Comparison of ENCODE assay signal across 7 cellular contexts in genomic region chr3:24370352-24370751, GRCh38.
"Had no signal": no experiment of that assay in that cellular context is flagged by ENCODE, and none has a peak within 500 bp of the region (broad histone marks: within the 10 kb centered on the region; RNA-seq: fewer than 3 reads in every experiment).

No MANE protein-coding gene starts in this region.

- H3K27ac ChIP-seq: HL-60 had no signal

- H3K4me3 ChIP-seq: GM23338 had no signal

- ATAC-seq: GM23338, HepG2 had no signal

- DNase-seq: H9, HCEC 1CT, HFFc6, KG1 had no signal
